Comparison of ENCODE assay signal across 1 cellular context in the genomic region with DNA sequence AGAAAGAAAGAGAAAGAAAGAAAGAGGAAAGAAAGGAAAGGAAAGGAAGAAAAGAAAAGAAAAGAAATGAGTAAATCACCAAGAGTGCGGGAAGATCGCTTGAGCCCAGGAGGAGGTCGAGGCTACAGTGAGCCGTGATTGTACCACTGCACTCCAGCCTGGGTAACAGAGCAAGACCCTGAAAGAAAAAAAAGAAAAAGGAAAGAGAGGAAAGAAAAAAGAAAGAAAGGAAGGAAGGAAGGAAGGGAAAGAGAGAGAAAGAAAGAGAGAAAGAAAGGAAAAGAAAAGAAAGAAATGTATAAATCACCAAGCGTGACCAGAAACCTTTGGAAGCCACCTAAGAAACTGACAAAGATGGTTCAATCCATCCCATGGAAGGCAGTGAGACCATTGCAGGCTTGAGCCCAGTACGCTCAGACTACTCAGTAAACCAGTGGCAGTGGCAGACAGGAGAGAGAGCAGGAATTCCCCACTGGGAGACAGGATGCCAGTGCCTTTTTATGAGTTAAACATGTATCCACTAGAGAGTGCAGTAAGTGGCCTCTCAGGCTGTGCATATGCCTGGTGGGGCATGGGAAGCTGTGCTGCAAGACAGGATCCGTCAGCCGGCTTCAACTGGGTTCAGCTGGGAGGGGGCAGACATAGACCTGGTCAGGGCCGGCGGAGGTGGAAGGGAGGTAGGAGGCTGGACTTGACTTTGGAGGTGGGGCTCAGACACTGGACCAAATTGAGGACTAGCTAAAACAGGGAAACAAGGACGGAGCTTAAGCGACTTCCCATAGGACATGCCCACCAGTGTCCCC.
TF ChIP-seq lines count a peak whose summit lies in the region.

No MANE protein-coding gene starts in this region.

TF ChIP-seq in A549, 52 proteins besides CTCF, POLR2A, EP300 and RAD21:
- TF ChIP-seq TP53 (CRISPR knock-in tag; IDR thresholded peaks at IDR 0.05) (no peak), CBX8 (IDR thresholded peaks at IDR 0.05) (no peak), FOXS1 (CRISPR knock-in tag; IDR thresholded peaks at IDR 0.05) (no peak), HOXB5 (CRISPR knock-in tag; IDR thresholded peaks at IDR 0.05) (no peak), HOXA7 (CRISPR knock-in tag; IDR thresholded peaks at IDR 0.05) (no peak), ZFP36 (IDR thresholded peaks at IDR 0.05; ENCODE audit: borderline replicate concordance, partially characterized antibody) (no peak), CEBPB (IDR thresholded peaks at IDR 0.05) (no peak), RARB (CRISPR knock-in tag; IDR thresholded peaks at IDR 0.05) (no peak), PHF8 (IDR thresholded peaks at IDR 0.05; ENCODE audit: borderline replicate concordance, low read depth) (no peak), CHD4 (IDR thresholded peaks at IDR 0.05; ENCODE audit: borderline replicate concordance) (no peak), NR3C1 (IDR thresholded peaks at IDR 0.05) (no peak), POLR2AphosphoS2 (conservative IDR thresholded peaks at IDR 0.05; ENCODE audit: low read length) (no peak), GATA3 (IDR thresholded peaks at IDR 0.05; ENCODE audit: borderline replicate concordance) (no peak), JUNB (IDR thresholded peaks at IDR 0.05) (no peak), ESRRA (IDR thresholded peaks at IDR 0.05; ENCODE audit: borderline replicate concordance, low read length) (no peak)
- TF ChIP-seq, protein P1, sequence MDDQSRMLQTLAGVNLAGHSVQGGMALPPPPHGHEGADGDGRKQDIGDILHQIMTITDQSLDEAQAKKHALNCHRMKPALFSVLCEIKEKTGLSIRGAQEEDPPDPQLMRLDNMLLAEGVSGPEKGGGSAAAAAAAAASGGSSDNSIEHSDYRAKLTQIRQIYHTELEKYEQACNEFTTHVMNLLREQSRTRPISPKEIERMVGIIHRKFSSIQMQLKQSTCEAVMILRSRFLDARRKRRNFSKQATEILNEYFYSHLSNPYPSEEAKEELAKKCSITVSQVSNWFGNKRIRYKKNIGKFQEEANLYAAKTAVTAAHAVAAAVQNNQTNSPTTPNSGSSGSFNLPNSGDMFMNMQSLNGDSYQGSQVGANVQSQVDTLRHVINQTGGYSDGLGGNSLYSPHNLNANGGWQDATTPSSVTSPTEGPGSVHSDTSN (IDR thresholded peaks at IDR 0.05) = no peak
